1 cellular context compared by ENCODE assay signal in the genomic region with DNA sequence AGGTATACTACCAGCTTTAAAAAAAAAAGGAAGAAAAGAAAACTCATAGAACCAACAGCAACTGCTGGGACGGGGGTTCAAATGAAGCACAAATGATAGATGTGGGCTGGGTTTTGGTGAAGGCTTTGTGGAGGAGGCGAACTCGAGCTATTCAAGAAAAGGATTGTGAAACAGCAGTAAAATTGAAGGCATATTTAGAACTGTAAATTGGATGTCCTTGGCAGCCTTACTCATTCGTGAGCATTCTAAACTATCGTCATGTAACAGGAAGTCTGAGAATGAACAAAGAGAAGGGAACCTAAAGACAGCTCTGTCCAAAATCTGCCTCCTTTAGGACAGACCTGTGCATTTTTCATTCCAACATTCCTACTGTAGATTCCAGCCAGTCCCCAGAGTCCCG.
A peak's percentile ranks its signal among the peaks of the same experiment; 100 is the strongest.
TF ChIP-seq lines count a peak whose summit lies in the region.

No MANE protein-coding gene starts in this region.

TF ChIP-seq in IMR-90, 13 proteins besides CTCF, POLR2A, EP300 and RAD21:
- TF ChIP-seq FOS (IDR thresholded peaks at IDR 0.05; ENCODE audit: low read depth, low read length) (no peak), CEBPB (IDR thresholded peaks at IDR 0.05; ENCODE audit: low read depth, low read length) (0 out of 2 replicates have a peak, but pooled peaks have one; percentile 11)
